ENCODE assay signal across 8 cellular contexts in genomic region chr9:36136277-36136893, GRCh38. TPM values are rescaled to one million over a fixed set of nuclear protein-coding genes. Genes with fewer than 3 reads are reported as not detected.
DNase-seq lines count a peak whose midpoint lies in the region; ATAC-seq, FAIRE-seq and TF ChIP-seq lines count a peak whose summit lies in the region.

TSS of gene GLIPR2 (plus strand) at chr9:36136733. CDS start at chr9:36136779, 46 bp downstream.

- no peaks in the 10 kb centered on the region for H3K36me3 ChIP-seq in HepG2 (replicated peaks in 1 of 2; ENCODE audit: control insufficient read depth in 1 of 2, insufficient read depth in 2 of 2, low read length in 2 of 2)

- TF ChIP-seq CTCF in HepG2 (CRISPR knock-in tag; IDR thresholded peaks at IDR 0.05), result peak; percentile 19; the same call in 1 of the 2 replicates

- H3K4me2 ChIP-seq in HepG2 (ENCODE audit: low read depth, low read length), result peak within 1 kb of the TSS; percentile 81

- POLR2A ChIA-PET in HepG2 (lab: Yijun Ruan, JAX), result no interaction called here

- peaks cover 19% of the 10 kb centered on the region for H3K27me3 Mint-ChIP-seq in activated CD4-positive, alpha-beta T cell treated with anti-CD3 and anti-CD28 coated beads, Interleukin-2, amount 10 ng/mL, durations not matched to agents 24 days and 14 days
- H3K27me3 Mint-ChIP-seq in dendritic cell treated with granulocyte-macrophage colony-stimulating factor and Interleukin-4, amounts not matched to agents 40 ng/mL and 50 ng/mL, for 4 days, result peaks cover 3% of the 10 kb centered on the region

- TF ChIP-seq EP300 in HepG2 (IDR thresholded peaks at IDR 0.05; ENCODE audit: low read depth in 2 of 2, low read length in 2 of 2) (no peak), HepG2 (CRISPR knock-in tag; IDR thresholded peaks at IDR 0.05; ENCODE audit: borderline replicate concordance) (no peak)

- H3K27me3 ChIP-seq in HepG2 (ENCODE audit: control insufficient read depth in 1 of 2, insufficient read depth in 2 of 2, low read length in 2 of 2), result peaks cover 17 to 60% of the 10 kb centered on the region in 2 experiments

- H3K9me3 Mint-ChIP-seq in activated CD4-positive, alpha-beta T cell treated with anti-CD3 and anti-CD28 coated beads, Interleukin-2, amount 10 ng/mL, durations not matched to agents 24 days and 14 days, result no peaks in the 10 kb centered on the region
- H3K9me3 Mint-ChIP-seq in dendritic cell treated with granulocyte-macrophage colony-stimulating factor and Interleukin-4, amounts not matched to agents 40 ng/mL and 50 ng/mL, for 4 days, result no peaks in the 10 kb centered on the region

- H4K20me1 ChIP-seq in HepG2 (ENCODE audit: insufficient read depth, low read length), result no peaks in the 10 kb centered on the region

- H3K79me2 ChIP-seq in HepG2 (ENCODE audit: insufficient read depth, low read length), result no peaks in the 10 kb centered on the region

- 0 out of 2 replicates have a peak, but pooled peaks have one; percentile 9 for TF ChIP-seq RAD21 in HepG2 (CRISPR knock-in tag; IDR thresholded peaks at IDR 0.05)

- BruUV-seq in HepG2 (replicated peaks; lab: Mats Ljungman, UMichigan), result no TSS peak

- no peak for TF ChIP-seq POLR2A in HepG2 (IDR thresholded peaks at IDR 0.05; ENCODE audit: insufficient read depth in 1 of 2, low read depth in 2 of 2, low read length in 2 of 2)

- H3K27ac ChIP-seq in HepG2 (ENCODE audit: extremely low read length, insufficient read depth, low read length), result no peak within 1 kb of the TSS

- ATAC-seq in HG02642 (IDR thresholded peaks at IDR 0.05; ENCODE audit: poor library complexity, unreplicated experiment) (peak; percentile 94), HepG2 (peak; percentile 93)

- peaks cover 16% of the 10 kb centered on the region for H3K4me1 ChIP-seq in HepG2 (ENCODE audit: insufficient read depth, low read length)

- no peak for FAIRE-seq in HepG2 (lab: Jason Lieb, UNC)

- intact Hi-C loops in activated CD4-positive, alpha-beta T cell treated with anti-CD3 and anti-CD28 coated beads, Interleukin-2, amount 10 ng/mL, durations not matched to agents 24 days and 14 days (cut with micrococcal nuclease), result loop anchor here (1.0 to 5.0 kb wide), 6 partner anchors 15 to 266 kb away; partner anchors contain the start of genes CLTA, GNE and RNF38
- intact Hi-C loops in dendritic cell treated with granulocyte-macrophage colony-stimulating factor and Interleukin-4, amounts not matched to agents 40 ng/mL and 50 ng/mL, for 4 days (cut with micrococcal nuclease), result loop anchor here (2.0 to 5.0 kb wide), 3 partner anchors 18 to 34 kb away; no protein-coding TSS in a partner anchor
- intact Hi-C loops in HepG2 (cut with micrococcal nuclease; ENCODE audit: unreplicated experiment), result no loop called here

- H3K4me3 Mint-ChIP-seq in activated CD4-positive, alpha-beta T cell treated with anti-CD3 and anti-CD28 coated beads, Interleukin-2, amount 10 ng/mL, durations not matched to agents 24 days and 14 days, result peak within 1 kb of the TSS; percentile 88
- H3K4me3 Mint-ChIP-seq in dendritic cell treated with granulocyte-macrophage colony-stimulating factor and Interleukin-4, amounts not matched to agents 40 ng/mL and 50 ng/mL, for 4 days, result peak within 1 kb of the TSS; percentile 98

- no CpG with 5 or more reads among the region's 82 CpGs for WGBS in HepG2 (ENCODE audit: low lambda C conversion rate)

- H3K27ac Mint-ChIP-seq in activated CD4-positive, alpha-beta T cell treated with anti-CD3 and anti-CD28 coated beads, Interleukin-2, amount 10 ng/mL, durations not matched to agents 24 days and 14 days, result peak within 1 kb of the TSS; percentile 77
- peak within 1 kb of the TSS; percentile 93 for H3K27ac Mint-ChIP-seq in dendritic cell treated with granulocyte-macrophage colony-stimulating factor and Interleukin-4, amounts not matched to agents 40 ng/mL and 50 ng/mL, for 4 days

- DNase-seq in NCI-H2227 (lab: John Stamatoyannopoulos, UW; ENCODE audit: unreplicated experiment) (peak; percentile 40), NCI-H2227 treated with DMSO at 0.1 percent for 48 hours (lab: John Stamatoyannopoulos, UW) (no peak), NCI-H1694 (lab: John Stamatoyannopoulos, UW) (peak; percentile 40), HepG2 (ENCODE audit: low spot score) (peak; percentile 18)
- DNase-seq in activated CD4-positive, alpha-beta T cell treated with anti-CD3 and anti-CD28 coated beads, Interleukin-2, amount 10 ng/mL, durations not matched to agents 24 days and 14 days, result peak; percentile 95
- peak; percentile 66 for DNase-seq in stimulated activated CD4-positive, alpha-beta T cell treated with anti-CD3 and anti-CD28 coated beads, Interleukin-2, amount 100 ng/mL, for 4 hours (ENCODE audit: low read depth)

- H3K4me1 Mint-ChIP-seq in activated CD4-positive, alpha-beta T cell treated with anti-CD3 and anti-CD28 coated beads, Interleukin-2, amount 10 ng/mL, durations not matched to agents 24 days and 14 days, result peaks cover 46% of the 10 kb centered on the region
- H3K4me1 Mint-ChIP-seq in dendritic cell treated with granulocyte-macrophage colony-stimulating factor and Interleukin-4, amounts not matched to agents 40 ng/mL and 50 ng/mL, for 4 days (ENCODE audit: low read depth), result peaks cover 60% of the 10 kb centered on the region

- H3K4me3 ChIP-seq in HepG2 (replicated peaks in 1 of 3; ENCODE audit: insufficient read depth in 1 of 3, low read depth in 2 of 3, low read length in 3 of 3), result peak within 1 kb of the TSS; percentile 40 to 71 (median 44)

- H3K36me3 Mint-ChIP-seq in activated CD4-positive, alpha-beta T cell treated with anti-CD3 and anti-CD28 coated beads, Interleukin-2, amount 10 ng/mL, durations not matched to agents 24 days and 14 days (ENCODE audit: low read depth), result peaks cover 3% of the 10 kb centered on the region
- peaks cover 11% of the 10 kb centered on the region for H3K36me3 Mint-ChIP-seq in dendritic cell treated with granulocyte-macrophage colony-stimulating factor and Interleukin-4, amounts not matched to agents 40 ng/mL and 50 ng/mL, for 4 days (ENCODE audit: low read depth)

- 0 out of 2 replicates have a peak within 1 kb of the TSS, but pooled peaks have one; percentile 15 for H3K9ac ChIP-seq in HepG2 (ENCODE audit: insufficient read depth, low read depth, low read length)

- in situ Hi-C loops in HepG2 (cut with HindIII; ENCODE audit: extremely low pct_ligation_motif_present, low pct_unique_long_range_greater_than_20kb), result no loop called here

- CTCF ChIA-PET in HepG2 (lab: Yijun Ruan, JAX; ENCODE audit: low intra/inter-chr PET ratio, low total read pairs), result no interaction called here

- H3K9me3 ChIP-seq in HepG2 (ENCODE audit: low read length), result no peaks in the 10 kb centered on the region

- H2AFZ ChIP-seq in HepG2 (ENCODE audit: low read length), result no peak within 1 kb of the TSS

TF ChIP-seq in HepG2, 621 proteins besides CTCF, POLR2A, EP300 and RAD21 (continues in another document):
- TF ChIP-seq TGIF2 (CRISPR knock-in tag; IDR thresholded peaks at IDR 0.05), result no peak
- TF ChIP-seq E2F5 (CRISPR knock-in tag; conservative IDR thresholded peaks at IDR 0.05), result no peak

RNA-seq across cellular contexts. Expression of gene GLIPR2, which starts in this region (rescaled TPM):
- 25.5 and 25.7 TPM in 2 replicates for total RNA-seq in activated CD4-positive, alpha-beta T cell treated with anti-CD3 and anti-CD28 coated beads, Interleukin-2, amount 10 ng/mL, durations not matched to agents 24 days and 14 days
- total RNA-seq in HepG2 (2016; rRNA removed; fragmentation: Illumina TruSeq; extraction: Trizol), result 0.27 and 0.42 TPM in 2 replicates
- not detected in 2 replicates for total RNA-seq in HepG2 (2016; cell fraction: cytosol; rRNA removed; fragmentation: Illumina TruSeq; extraction: Trizol; ENCODE audit: low read depth)
- 0.50 and 0.52 TPM in 2 replicates for total RNA-seq in HepG2 (2016; cell fraction: insoluble cytoplasmic fraction; rRNA removed; fragmentation: Illumina TruSeq; extraction: Trizol)
- total RNA-seq in HepG2 (2016; cell fraction: membrane; rRNA removed; fragmentation: Illumina TruSeq; extraction: Trizol), result 0.21 and 0.40 TPM in 2 replicates
- total RNA-seq in HepG2 (2016; cell fraction: nucleus; rRNA removed; fragmentation: Illumina TruSeq; extraction: Trizol), result 0.19 TPM in 1 of 2 replicates, not detected in the other
- 0.08 and 0.29 TPM in 2 replicates for polyA plus RNA-seq in HepG2 (2011; rRNA removed)
- polyA plus RNA-seq in HepG2 (2011; cell fraction: cytosol; rRNA removed), result 0.07 and 0.22 TPM in 2 replicates
- polyA plus RNA-seq in HepG2 (2011; cell fraction: nucleus; rRNA removed), result 0.07 TPM in 1 of 2 replicates, not detected in the other
- 0.21 TPM in 1 of 2 replicates, not detected in the other for polyA plus RNA-seq in HepG2 (2012)
- polyA plus RNA-seq in HepG2 (2016; cell fraction: cytosol; fragmentation: Illumina TruSeq; extraction: Trizol; ENCODE audit: low read depth), result 0.07 and 0.14 TPM in 2 replicates
- 0.35 and 0.75 TPM in 2 replicates for polyA plus RNA-seq in HepG2 (2016; cell fraction: insoluble cytoplasmic fraction; fragmentation: Illumina TruSeq; extraction: Trizol; ENCODE audit: low read depth)
- polyA plus RNA-seq in HepG2 (2016; cell fraction: membrane; fragmentation: Illumina TruSeq; extraction: Trizol; ENCODE audit: low read depth), result 0.18 and 0.30 TPM in 2 replicates
- polyA plus RNA-seq in HepG2 (2016; cell fraction: nucleus; fragmentation: Illumina TruSeq; extraction: Trizol; ENCODE audit: insufficient read depth, low read depth), result 0.25 and 0.44 TPM in 2 replicates
- polyA minus RNA-seq in HepG2 (2011; rRNA and poly(A)+ RNA removed; ENCODE audit: low replicate concordance), result 0.23 TPM in 1 of 2 replicates, not detected in the other
- polyA minus RNA-seq in HepG2 (2011; cell fraction: cytosol; rRNA and poly(A)+ RNA removed), result not detected in 2 replicates
- not detected in 2 replicates for polyA minus RNA-seq in HepG2 (2011; cell fraction: nucleus; rRNA and poly(A)+ RNA removed)

Comparison
In these comparisons a context has a peak if more than half of its experiments do, and no peak if none do; other contexts are left out.
1. RNA of gene GLIPR2 (total RNA-seq): 25.5 to 25.7 TPM in activated CD4-positive, alpha-beta T cell treated with anti-CD3 and anti-CD28 coated beads, Interleukin-2, amount 10 ng/mL, durations not matched to agents 24 days and 14 days; 0.19 to 0.52 TPM in HepG2; every median in the first group is over 10 times any median in the second.
2. Peak in DNase-seq, ATAC-seq, H3K4me3 ChIP-seq, H3K9ac ChIP-seq and H3K4me2 ChIP-seq in HepG2; RNA of the gene not detected or under 1 TPM.